In genomic region chr3:24548278-24548677, GRCh38 we compare ENCODE assay signal across 22 cellular contexts. TPM values are rescaled to one million over a fixed set of nuclear protein-coding genes. Genes with fewer than 3 reads are reported as not detected.
DNase-seq lines count a peak whose midpoint lies in the region; ATAC-seq and TF ChIP-seq lines count a peak whose summit lies in the region.
"Had no signal": no experiment of that assay in that cellular context is flagged by ENCODE, and none has a peak within 500 bp of the region (broad histone marks: within the 10 kb centered on the region; RNA-seq: fewer than 3 reads in every experiment).

No MANE protein-coding gene starts in this region.

- POLR2A ChIA-PET in HEK293 (lab: Yijun Ruan, JAX), result no interaction called here

- DNase-seq in AG20443 (ENCODE audit: low spot score) (peak; percentile 17), astrocyte of the spinal cord (ENCODE audit: low read depth, low spot score) (peak; percentile 16), left lobe of liver (ENCODE audit: low spot score) (no peak), putamen (ENCODE audit: low spot score) (no peak), activated gamma-delta T cell treated with Interleukin-2 at 50 U/mL for 16 hours (no peak), medulla oblongata (ENCODE audit: extremely low spot score) (no peak)
- no peak for DNase-seq in activated T-cell treated with anti-CD3 and anti-CD28 coated beads, Interleukin-2, amount 50 U/mL, for 4 hours
- DNase-seq: activated CD4-positive, CD25-positive, alpha-beta regulatory T cell treated with anti-CD3 and anti-CD28 coated beads, Interleukin-2, amount 50 U/mL, for 72 hours; activated CD8-positive, alpha-beta memory T cell treated with anti-CD3 and anti-CD28 coated beads for 24 hours; AML-193; Caco-2; central memory CD4-positive, alpha-beta T cell; Karpas-422; naive B cell; NCI-H1092 treated with DMSO at 0.1 percent for 48 hours; Peyer's patch; stimulated activated CD4-positive, alpha-beta T cell treated with anti-CD3 and anti-CD28 coated beads, Interleukin-2, amount 100 ng/mL, for 24 hours had no signal

- H3K36me3 Mint-ChIP-seq in activated T-cell treated with anti-CD3 and anti-CD28 coated beads, Interleukin-2, amount 50 U/mL, for 4 hours (ENCODE audit: insufficient read depth), result no peaks in the 10 kb centered on the region
- H3K36me3 Mint-ChIP-seq: type B pancreatic cell had no signal

- no peaks in the 10 kb centered on the region for H3K27me3 Mint-ChIP-seq in activated T-cell treated with anti-CD3 and anti-CD28 coated beads, Interleukin-2, amount 50 U/mL, for 4 hours (ENCODE audit: low read depth)
- H3K27me3 Mint-ChIP-seq: stimulated activated naive CD8-positive, alpha-beta T cell treated with anti-CD3 and anti-CD28 coated beads, Interleukin-15, Interleukin-2, amounts not matched to agents 100 ng/mL and 50 ng/mL, for 24 hours; type B pancreatic cell had no signal

- peak; percentile 46 for ATAC-seq in left lobe of liver
- no peak for ATAC-seq in activated T-cell treated with anti-CD3 and anti-CD28 coated beads, Interleukin-2, amount 50 U/mL, for 4 hours

- H3K9me3 ChIP-seq in HEK293 (ENCODE audit: control insufficient read depth, insufficient read depth, low read depth, low read length), result no peaks in the 10 kb centered on the region
- H3K9me3 ChIP-seq: Caco-2, Peyer's patch had no signal

- in situ Hi-C loops in astrocyte of the spinal cord (cut with HindIII; ENCODE audit: low sequenced_read_pairs), result no loop called here

- H3K4me3 ChIP-seq in HEK293 (ENCODE audit: low read depth, low read length), result no peak overlapping the region
- H3K4me3 ChIP-seq in astrocyte of the spinal cord (ENCODE audit: low read depth, low read length), result no peak overlapping the region
- H3K4me3 ChIP-seq: lung, Peyer's patch had no signal

- no peaks in the 10 kb centered on the region for H3K4me1 ChIP-seq in HEK293 (ENCODE audit: control insufficient read depth, insufficient read depth, low read length)
- H3K4me1 ChIP-seq: Caco-2, Peyer's patch had no signal

- TF ChIP-seq CTCF in HEK293 (tag by site-specific recombination; IDR thresholded peaks at IDR 0.05) (no peak), astrocyte of the spinal cord (IDR thresholded peaks at IDR 0.05; ENCODE audit: low read depth, low read length) (no peak)

- no peak overlapping the region for H3K4me3 Mint-ChIP-seq in activated T-cell treated with anti-CD3 and anti-CD28 coated beads, Interleukin-2, amount 50 U/mL, for 4 hours
- H3K4me3 Mint-ChIP-seq: activated T-helper 1 cell treated with anti-CD3 and anti-CD28 coated beads, Interleukin-12 subunit alpha, Interleukin-12 subunit beta, Interleukin-2, Interleukin-4 antibody, amounts not matched to agents 30 ng/mL and 10 ng/mL and 1 ng/mL, durations not matched to agents 14 hours and 24 hours and 36 hours; naive B cell; stimulated activated naive CD8-positive, alpha-beta T cell treated with anti-CD3 and anti-CD28 coated beads, Interleukin-15, Interleukin-2, amounts not matched to agents 100 ng/mL and 50 ng/mL, for 24 hours; type B pancreatic cell had no signal

- no peak overlapping the region for H3K27ac ChIP-seq in HEK293 (ENCODE audit: extremely low read depth, low read depth, low read length)
- H3K27ac ChIP-seq: Peyer's patch had no signal

- CTCF ChIA-PET in HEK293 (lab: Yijun Ruan, JAX), result no interaction called here

- no peaks in the 10 kb centered on the region for H3K4me1 Mint-ChIP-seq in activated T-cell treated with anti-CD3 and anti-CD28 coated beads, Interleukin-2, amount 50 U/mL, for 4 hours (ENCODE audit: low read depth)

- H3K9me3 Mint-ChIP-seq in activated T-cell treated with anti-CD3 and anti-CD28 coated beads, Interleukin-2, amount 50 U/mL, for 4 hours, result no peaks in the 10 kb centered on the region
- H3K9me3 Mint-ChIP-seq: activated T-helper 1 cell treated with anti-CD3 and anti-CD28 coated beads, Interleukin-12 subunit alpha, Interleukin-12 subunit beta, Interleukin-2, Interleukin-4 antibody, amounts not matched to agents 30 ng/mL and 10 ng/mL and 1 ng/mL, durations not matched to agents 14 hours and 24 hours and 36 hours; naive B cell; stimulated activated naive CD8-positive, alpha-beta T cell treated with anti-CD3 and anti-CD28 coated beads, Interleukin-15, Interleukin-2, amounts not matched to agents 100 ng/mL and 50 ng/mL, for 24 hours; type B pancreatic cell had no signal

- no peaks in the 10 kb centered on the region for H3K36me3 ChIP-seq in HEK293 (ENCODE audit: control insufficient read depth in 2 of 2, insufficient read depth in 1 of 2, low read length in 2 of 2)
- H3K36me3 ChIP-seq: Peyer's patch had no signal

TF ChIP-seq in HEK293, 187 proteins besides CTCF, POLR2A, EP300 and RAD21:
- TF ChIP-seq ZBTB1 (tag by site-specific recombination; IDR thresholded peaks at IDR 0.05), result no peak
- 0 out of 2 replicates have a peak, but pooled peaks have one; percentile 18 for TF ChIP-seq ZBTB17 (tag by site-specific recombination; IDR thresholded peaks at IDR 0.05)
- 0 out of 2 replicates have a peak, but pooled peaks have one; percentile 6 for TF ChIP-seq ZBTB20 (tag by site-specific recombination; IDR thresholded peaks at IDR 0.05)
- TF ChIP-seq ZNF585B (tag by site-specific recombination; IDR thresholded peaks at IDR 0.05), result no peak
- TF ChIP-seq PRDM6 (tag by site-specific recombination; IDR thresholded peaks at IDR 0.05), result 0 out of 2 replicates have a peak, but pooled peaks have one; percentile 6

RNA-seq across cellular contexts. Expression of gene THRB, which starts 53.6 kb away (rescaled TPM):
- 30.7 TPM for total RNA-seq in left lobe of liver
- not detected for total RNA-seq in activated T-cell treated with anti-CD3 and anti-CD28 coated beads, Interleukin-2, amount 50 U/mL, for 4 hours
- total RNA-seq: activated T-helper 1 cell treated with anti-CD3 and anti-CD28 coated beads, Interleukin-12 subunit alpha, Interleukin-12 subunit beta, Interleukin-2, Interleukin-4 antibody, amounts not matched to agents 30 ng/mL and 10 ng/mL and 1 ng/mL, durations not matched to agents 14 hours and 24 hours and 36 hours had no signal

Comparison
In these comparisons a context has a peak if more than half of its experiments do, and no peak if none do; other contexts are left out.
1. DNase-seq: peak in AG20443 (single experiment) and astrocyte of the spinal cord (single experiment); none in left lobe of liver (single experiment), putamen (single experiment), activated gamma-delta T cell treated with Interleukin-2 at 50 U/mL for 16 hours (single experiment), activated T-cell treated with anti-CD3 and anti-CD28 coated beads, Interleukin-2, amount 50 U/mL, for 4 hours (single experiment) and medulla oblongata (single experiment).
2. RNA of gene THRB, which starts 53.6 kb away (total RNA-seq): 30.7 TPM in left lobe of liver (single experiment); not detected in activated T-cell treated with anti-CD3 and anti-CD28 coated beads, Interleukin-2, amount 50 U/mL, for 4 hours; every median in the first group is over 10 times any median in the second.